37 cellular contexts compared by ENCODE assay signal in genomic region chr14:37558740-37559139, GRCh38. TPM values are rescaled to one million over a fixed set of nuclear protein-coding genes. Genes with fewer than 3 reads are reported as not detected.
"Had no signal": no experiment of that assay in that cellular context is flagged by ENCODE, and none has a peak within 500 bp of the region (broad histone marks: within the 10 kb centered on the region; RNA-seq: fewer than 3 reads in every experiment).

No MANE protein-coding gene starts in this region.

- FAIRE-seq: astrocyte, TTC549 had no signal

- DNase-seq: activated B cell treated with CpG ODN at 0.5 μM for 24 hours; activated CD4-positive, alpha-beta memory T cell treated with anti-CD3 and anti-CD28 coated beads for 36 hours; activated CD4-positive, alpha-beta T cell treated with anti-CD3 and anti-CD28 coated beads for 4 hours; activated CD4-positive, alpha-beta T cell treated with anti-CD3 and anti-CD28 coated beads, Interleukin-2, amount 10 ng/mL, durations not matched to agents 24 days and 14 days; activated CD4-positive, alpha-beta T cell treated with anti-CD3 and anti-CD28 coated beads, Interleukin-2, amount 50 U/mL, for 1 hour; activated CD4-positive, alpha-beta T cell treated with anti-CD3 and anti-CD28 coated beads, Interleukin-2, amount 50 U/mL, for 4 hours; activated CD4-positive, CD25-positive, alpha-beta regulatory T cell treated with anti-CD3 and anti-CD28 coated beads, Interleukin-2, amount 50 U/mL, for 72 hours; activated CD8-positive, alpha-beta memory T cell treated with anti-CD3 and anti-CD28 coated beads, Interleukin-2, amount 50 U/mL, for 4 hours; activated CD8-positive, alpha-beta T cell treated with anti-CD3 and anti-CD28 coated beads for 36 hours; activated effector memory CD4-positive, alpha-beta T cell treated with anti-CD3 and anti-CD28 coated beads, Interleukin-2, amount 50 U/mL, for 16 hours; activated gamma-delta T cell treated with Interleukin-2 at 50 U/mL for 16 hours; activated naive CD4-positive, alpha-beta T cell; activated naive CD4-positive, alpha-beta T cell treated with anti-CD3 and anti-CD28 coated beads for 36 hours; activated naive CD4-positive, alpha-beta T cell treated with anti-CD3 and anti-CD28 coated beads, Interleukin-2, amount 50 U/mL, for 16 hours; activated naive CD8-positive, alpha-beta T cell treated with anti-CD3 and anti-CD28 coated beads for 36 hours; activated T-cell treated with anti-CD3 and anti-CD28 coated beads for 4 hours; activated T-cell treated with anti-CD3 and anti-CD28 coated beads, Interleukin-2, amount 50 U/mL, for 1 hour; activated T-cell treated with anti-CD3 and anti-CD28 coated beads, Interleukin-2, amount 50 U/mL, for 4 hours; activated T-cell treated with anti-CD3 and anti-CD28 coated beads, Interleukin-2, amount 50 U/mL, for 72 hours; adrenal gland; amniotic stem cell; aorta; body of pancreas; central memory CD4-positive, alpha-beta T cell; T-helper 1 cell; T-helper 2 cell; T-helper 9 cell had no signal

- H3K4me1 ChIP-seq: adrenal gland, body of pancreas, breast epithelium had no signal

- H3K9me3 ChIP-seq: adrenal gland, body of pancreas, breast epithelium had no signal

- ATAC-seq: activated CD8-positive, alpha-beta T cell treated with anti-CD3 and anti-CD28 coated beads for 36 hours; activated naive CD4-positive, alpha-beta T cell treated with anti-CD3 and anti-CD28 coated beads, Interleukin-2, amount 50 U/mL, for 72 hours; activated T-cell treated with anti-CD3 and anti-CD28 coated beads, Interleukin-2, amount 50 U/mL, for 4 hours; activated T-cell treated with anti-CD3 and anti-CD28 coated beads, Interleukin-2, amount 50 U/mL, for 72 hours; activated T-helper 17 cell treated with anti-CD3 and anti-CD28 coated beads, Interleukin-2, amount 50 U/mL, for 72 hours; body of pancreas had no signal

- H3K27me3 ChIP-seq: adrenal gland, body of pancreas, brain microvascular endothelial cell, breast epithelium had no signal

- H3K36me3 ChIP-seq: adrenal gland, brain microvascular endothelial cell, breast epithelium had no signal

- H3K27ac ChIP-seq: adrenal gland, body of pancreas, brain microvascular endothelial cell, breast epithelium, VCaP had no signal

- H3K4me3 ChIP-seq: adrenal gland, body of pancreas, breast epithelium had no signal

RNA-seq across cellular contexts. Expression of gene FOXA1, which starts 36.3 kb away (rescaled TPM):
- total RNA-seq: activated B cell treated with CpG ODN at 0.5 μM for 24 hours; activated CD4-positive, alpha-beta T cell treated with anti-CD3 and anti-CD28 coated beads, Interleukin-2, amount 10 ng/mL, durations not matched to agents 24 days and 14 days; activated CD8-positive, alpha-beta T cell treated with anti-CD3 and anti-CD28 coated beads for 36 hours; activated naive CD4-positive, alpha-beta T cell treated with anti-CD3 and anti-CD28 coated beads for 36 hours; activated naive CD8-positive, alpha-beta T cell treated with anti-CD3 and anti-CD28 coated beads for 36 hours; aorta; cardiac septum had no signal

RNA-seq across cellular contexts. Expression of gene TTC6, which starts 36.7 kb away (rescaled TPM):
- total RNA-seq: activated B cell treated with CpG ODN at 0.5 μM for 24 hours; activated CD4-positive, alpha-beta memory T cell treated with anti-CD3 and anti-CD28 coated beads for 36 hours; activated CD4-positive, alpha-beta T cell treated with anti-CD3 and anti-CD28 coated beads, Interleukin-2, amount 10 ng/mL, durations not matched to agents 24 days and 14 days; activated CD8-positive, alpha-beta memory T cell treated with anti-CD3 and anti-CD28 coated beads for 36 hours; activated CD8-positive, alpha-beta T cell treated with anti-CD3 and anti-CD28 coated beads for 36 hours; activated naive CD4-positive, alpha-beta T cell treated with anti-CD3 and anti-CD28 coated beads for 36 hours; activated naive CD4-positive, alpha-beta T cell treated with anti-CD3 and anti-CD28 coated beads, Interleukin-2, amount 50 U/mL, for 72 hours; activated naive CD8-positive, alpha-beta T cell treated with anti-CD3 and anti-CD28 coated beads for 36 hours; activated T-cell treated with anti-CD3 and anti-CD28 coated beads, Interleukin-2, amount 50 U/mL, for 4 hours; activated T-cell treated with anti-CD3 and anti-CD28 coated beads, Interleukin-2, amount 50 U/mL, for 72 hours; activated T-helper 1 cell treated with anti-CD3 and anti-CD28 coated beads, Interleukin-12 subunit alpha, Interleukin-12 subunit beta, Interleukin-2, Interleukin-4 antibody, amounts not matched to agents 30 ng/mL and 10 ng/mL and 1 ng/mL, durations not matched to agents 14 hours and 24 hours and 36 hours; activated T-helper 17 cell treated with anti-CD3 and anti-CD28 coated beads, Interleukin-2, amount 50 U/mL, for 72 hours; adrenal gland; aorta; astrocyte; body of pancreas had no signal
- polyA plus RNA-seq: adrenal gland, aorta had no signal
